Comparison of ENCODE assay signal across 33 cellular contexts in the genomic region with DNA sequence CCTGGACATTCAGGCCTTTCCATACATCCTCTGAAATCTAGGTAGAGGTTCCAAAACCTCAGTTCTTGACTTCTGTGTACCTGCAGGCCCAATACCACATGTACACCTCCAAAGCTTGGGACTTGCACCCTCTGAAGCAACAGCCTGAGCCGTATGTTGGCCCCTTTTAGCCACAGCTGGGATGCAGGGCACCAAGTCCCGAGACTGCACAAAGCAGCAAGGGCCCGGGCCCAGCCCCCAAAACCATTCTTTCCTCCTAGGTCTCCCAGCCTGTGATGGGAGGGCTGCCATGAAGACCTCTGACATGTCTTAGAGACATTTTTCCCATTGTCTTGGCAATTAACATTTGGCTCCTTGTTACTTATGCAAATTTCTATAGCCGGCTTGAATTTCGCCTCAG.
"Had no signal": no experiment of that assay in that cellular context is flagged by ENCODE, and none has a peak within 500 bp of the region (broad histone marks: within the 10 kb centered on the region; RNA-seq: fewer than 3 reads in every experiment).

No MANE protein-coding gene starts in this region.

- H3K36me3 Mint-ChIP-seq: activated naive CD4-positive, alpha-beta T cell treated with anti-CD3 and anti-CD28 coated beads, Interleukin-2, amount 50 U/mL, for 24 hours; activated naive CD8-positive, alpha-beta T cell treated with anti-CD3 and anti-CD28 coated beads for 36 hours had no signal

- H3K27me3 Mint-ChIP-seq: activated B cell treated with CpG ODN at 0.5 μM for 24 hours; activated CD4-positive, alpha-beta T cell treated with anti-CD3 and anti-CD28 coated beads, Interleukin-2, amount 10 ng/mL, durations not matched to agents 24 days and 14 days; activated naive CD4-positive, alpha-beta T cell treated with anti-CD3 and anti-CD28 coated beads, Interleukin-2, amount 50 U/mL, for 24 hours; activated naive CD8-positive, alpha-beta T cell treated with anti-CD3 and anti-CD28 coated beads, Interleukin-2, amount 50 U/mL, for 24 hours had no signal

- DNase-seq: activated B cell treated with CpG ODN at 0.5 μM for 24 hours; activated CD4-positive, alpha-beta T cell treated with anti-CD3 and anti-CD28 coated beads, Interleukin-2, amount 10 ng/mL, durations not matched to agents 24 days and 14 days; activated CD8-positive, alpha-beta T cell treated with anti-CD3 and anti-CD28 coated beads for 36 hours; activated naive CD4-positive, alpha-beta T cell treated with anti-CD3 and anti-CD28 coated beads for 36 hours; activated naive CD8-positive, alpha-beta T cell treated with anti-CD3 and anti-CD28 coated beads for 36 hours; activated naive CD8-positive, alpha-beta T cell treated with anti-CD3 and anti-CD28 coated beads, Interleukin-2, amount 50 U/mL, for 24 hours; activated T-cell treated with anti-CD3 and anti-CD28 coated beads, Interleukin-2, amount 50 U/mL, for 1 hour; activated T-cell treated with anti-CD3 and anti-CD28 coated beads, Interleukin-2, amount 50 U/mL, for 48 hours; amygdala; aorta; body of pancreas; central memory CD4-positive, alpha-beta T cell; cerebellar nuclear complex; dermis blood vessel endothelial cell; effector CD4-positive, alpha-beta T cell; effector memory CD8-positive, alpha-beta T cell; esophagus squamous epithelium; foreskin melanocyte; heart right ventricle; T-helper 1 cell; T-helper 17 cell; T1000; WERI-Rb-1 had no signal

- H3K9me3 Mint-ChIP-seq: activated B cell treated with CpG ODN at 0.5 μM for 24 hours; activated CD4-positive, alpha-beta T cell treated with anti-CD3 and anti-CD28 coated beads, Interleukin-2, amount 10 ng/mL, durations not matched to agents 24 days and 14 days; activated CD8-positive, alpha-beta T cell treated with anti-CD3 and anti-CD28 coated beads for 36 hours; activated naive CD4-positive, alpha-beta T cell treated with anti-CD3 and anti-CD28 coated beads for 36 hours; activated naive CD4-positive, alpha-beta T cell treated with anti-CD3 and anti-CD28 coated beads, Interleukin-2, amount 50 U/mL, for 24 hours; activated naive CD8-positive, alpha-beta T cell treated with anti-CD3 and anti-CD28 coated beads for 36 hours; activated naive CD8-positive, alpha-beta T cell treated with anti-CD3 and anti-CD28 coated beads, Interleukin-2, amount 50 U/mL, for 24 hours; activated T-helper 1 cell treated with anti-CD3 and anti-CD28 coated beads, Interleukin-12 subunit alpha, Interleukin-12 subunit beta, Interleukin-2, Interleukin-4 antibody, amounts not matched to agents 30 ng/mL and 10 ng/mL and 1 ng/mL, durations not matched to agents 14 hours and 24 hours and 36 hours; activated T-helper 2 cell treated with anti-CD3 and anti-CD28 coated beads, Interferon-gamma antibody, Interleukin-2, Interleukin-4, amounts not matched to agents 10 μg/mL and 5 μg/mL and 100 μg/mL, durations not matched to agents 14 hours and 24 hours and 36 hours; effector memory CD8-positive, alpha-beta T cell; T-helper 2 cell treated with Interferon-gamma antibody and Interleukin-4, amounts not matched to agents 5 μg/mL and 100 μg/mL, for 36 hours had no signal

- H3K4me1 Mint-ChIP-seq: activated B cell treated with CpG ODN at 0.5 μM for 24 hours; activated CD4-positive, alpha-beta T cell treated with anti-CD3 and anti-CD28 coated beads, Interleukin-2, amount 10 ng/mL, durations not matched to agents 24 days and 14 days; activated naive CD4-positive, alpha-beta T cell treated with anti-CD3 and anti-CD28 coated beads, Interleukin-2, amount 50 U/mL, for 24 hours; activated naive CD8-positive, alpha-beta T cell treated with anti-CD3 and anti-CD28 coated beads for 36 hours; activated naive CD8-positive, alpha-beta T cell treated with anti-CD3 and anti-CD28 coated beads, Interleukin-2, amount 50 U/mL, for 24 hours had no signal

- ATAC-seq: activated CD4-positive, CD25-positive, alpha-beta regulatory T cell treated with anti-CD3 and anti-CD28 coated beads, Interleukin-2, amount 50 U/mL, for 24 hours; activated CD8-positive, alpha-beta T cell treated with anti-CD3 and anti-CD28 coated beads for 36 hours; activated naive CD8-positive, alpha-beta T cell treated with anti-CD3 and anti-CD28 coated beads, Interleukin-2, amount 50 U/mL, for 24 hours; body of pancreas; effector memory CD8-positive, alpha-beta T cell; gastroesophageal sphincter; heart right ventricle; T-helper 17 cell had no signal

- H3K27ac ChIP-seq: adrenal gland, body of pancreas, colonic mucosa, epithelial cell of prostate, esophagus squamous epithelium, gastroesophageal sphincter, heart right ventricle, hepatocyte, WERI-Rb-1 had no signal

- H3K4me1 ChIP-seq: adrenal gland, body of pancreas, colonic mucosa, gastroesophageal sphincter, heart right ventricle had no signal

- H3K36me3 ChIP-seq: adrenal gland, colonic mucosa, esophagus squamous epithelium, gastroesophageal sphincter, heart right ventricle, WERI-Rb-1 had no signal

- H3K27me3 ChIP-seq: adrenal gland, body of pancreas, colonic mucosa, hepatocyte had no signal

- H3K4me3 ChIP-seq: adrenal gland, body of pancreas, colonic mucosa, esophagus squamous epithelium, gastroesophageal sphincter, heart right ventricle, hepatocyte had no signal

- H3K27ac Mint-ChIP-seq: activated B cell treated with CpG ODN at 0.5 μM for 24 hours; activated CD4-positive, alpha-beta T cell treated with anti-CD3 and anti-CD28 coated beads, Interleukin-2, amount 10 ng/mL, durations not matched to agents 24 days and 14 days; activated CD8-positive, alpha-beta T cell treated with anti-CD3 and anti-CD28 coated beads for 36 hours; activated naive CD4-positive, alpha-beta T cell treated with anti-CD3 and anti-CD28 coated beads for 36 hours; activated naive CD4-positive, alpha-beta T cell treated with anti-CD3 and anti-CD28 coated beads, Interleukin-2, amount 50 U/mL, for 24 hours; activated naive CD8-positive, alpha-beta T cell treated with anti-CD3 and anti-CD28 coated beads for 36 hours; activated naive CD8-positive, alpha-beta T cell treated with anti-CD3 and anti-CD28 coated beads, Interleukin-2, amount 50 U/mL, for 24 hours; activated T-helper 1 cell treated with anti-CD3 and anti-CD28 coated beads, Interleukin-12 subunit alpha, Interleukin-12 subunit beta, Interleukin-2, Interleukin-4 antibody, amounts not matched to agents 30 ng/mL and 10 ng/mL and 1 ng/mL, durations not matched to agents 14 hours and 24 hours and 36 hours; activated T-helper 2 cell treated with anti-CD3 and anti-CD28 coated beads, Interferon-gamma antibody, Interleukin-2, Interleukin-4, amounts not matched to agents 10 μg/mL and 5 μg/mL and 100 μg/mL, durations not matched to agents 14 hours and 24 hours and 36 hours; effector memory CD8-positive, alpha-beta T cell; T-helper 17 cell; T-helper 2 cell treated with Interferon-gamma antibody and Interleukin-4, amounts not matched to agents 5 μg/mL and 100 μg/mL, for 36 hours had no signal

- H3K4me3 Mint-ChIP-seq: activated B cell treated with CpG ODN at 0.5 μM for 24 hours; activated CD4-positive, alpha-beta T cell treated with anti-CD3 and anti-CD28 coated beads, Interleukin-2, amount 10 ng/mL, durations not matched to agents 24 days and 14 days; activated CD8-positive, alpha-beta T cell treated with anti-CD3 and anti-CD28 coated beads for 36 hours; activated naive CD4-positive, alpha-beta T cell treated with anti-CD3 and anti-CD28 coated beads for 36 hours; activated naive CD4-positive, alpha-beta T cell treated with anti-CD3 and anti-CD28 coated beads, Interleukin-2, amount 50 U/mL, for 24 hours; activated naive CD8-positive, alpha-beta T cell treated with anti-CD3 and anti-CD28 coated beads for 36 hours; activated naive CD8-positive, alpha-beta T cell treated with anti-CD3 and anti-CD28 coated beads, Interleukin-2, amount 50 U/mL, for 24 hours; activated T-helper 1 cell treated with anti-CD3 and anti-CD28 coated beads, Interleukin-12 subunit alpha, Interleukin-12 subunit beta, Interleukin-2, Interleukin-4 antibody, amounts not matched to agents 30 ng/mL and 10 ng/mL and 1 ng/mL, durations not matched to agents 14 hours and 24 hours and 36 hours; effector memory CD8-positive, alpha-beta T cell; T-helper 17 cell; T-helper 2 cell treated with Interferon-gamma antibody and Interleukin-4, amounts not matched to agents 5 μg/mL and 100 μg/mL, for 36 hours had no signal

- H3K9me3 ChIP-seq: adrenal gland, body of pancreas, colonic mucosa, esophagus squamous epithelium, gastroesophageal sphincter, heart right ventricle had no signal
